ENCODE assay signal across 8 cellular contexts in the genomic region with DNA sequence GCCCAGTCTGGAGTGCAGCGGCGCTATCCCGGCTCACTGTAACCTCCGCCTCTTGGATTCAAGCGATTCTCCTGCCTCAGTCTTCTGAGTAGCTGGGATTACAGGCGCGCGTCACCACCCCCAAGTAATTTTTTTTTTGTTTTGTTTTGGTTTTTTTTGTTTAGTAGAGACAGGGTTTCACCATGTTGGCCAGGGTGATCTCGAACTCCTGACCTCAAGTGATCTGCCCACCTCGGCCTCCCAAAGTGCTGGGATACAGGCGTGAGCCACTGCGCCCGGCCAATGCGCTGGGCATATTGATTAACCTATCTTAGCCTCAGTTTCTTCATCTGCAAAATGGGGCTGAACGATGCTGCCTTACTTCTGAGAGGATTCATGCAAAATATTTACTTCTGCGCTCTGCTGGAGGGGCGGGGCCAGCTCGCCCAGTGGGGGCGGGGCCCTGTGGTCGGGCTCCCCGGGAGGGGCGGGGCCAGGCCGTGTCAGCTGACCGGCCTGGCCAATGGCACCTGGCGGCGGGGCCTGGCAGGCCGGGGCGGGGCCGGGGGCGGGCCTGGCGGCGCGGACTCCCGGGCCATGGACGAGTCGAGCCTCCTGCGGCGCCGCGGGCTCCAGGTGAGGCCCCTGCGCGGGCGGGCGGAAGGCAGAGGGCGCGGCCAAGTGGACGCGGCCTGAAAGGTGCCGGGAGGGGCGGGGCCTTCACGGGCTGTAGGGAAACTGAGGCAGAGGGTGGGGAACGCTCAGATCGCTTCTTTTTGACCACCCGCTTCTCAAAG. TPM values are rescaled to one million over a fixed set of nuclear protein-coding genes. Genes with fewer than 3 reads are reported as not detected.
DNase-seq lines count a peak whose midpoint lies in the region; ATAC-seq and TF ChIP-seq lines count a peak whose summit lies in the region.

A gene (plus strand): TSS at position 562 of the 776 bp plus-strand sequence. CDS start 15 bp downstream, at position 577.

- peak within 1 kb of the TSS; percentile 45 for H2AFZ ChIP-seq in HCT116 (ENCODE audit: low read depth, low read length, poor library complexity, severe bottlenecking)

- H3K9ac ChIP-seq in ES-I3 (ENCODE audit: low read depth, low read length) (peak within 1 kb of the TSS; percentile 68; the same call in 1 of the 2 replicates), HCT116 (ENCODE audit: low read length) (peak within 1 kb of the TSS; percentile 74)

- H3K4me1 Mint-ChIP-seq in immature natural killer cell: peaks cover 22 to 29% of the 10 kb centered on the region in 2 donors

- TF ChIP-seq POLR2A in HCT116 (IDR thresholded peaks at IDR 0.05; ENCODE audit: borderline replicate concordance, extremely low read depth, insufficient read depth, insufficient read length) (no peak), breast epithelium (IDR thresholded peaks at IDR 0.05) (no peak)

- H3K4me3 Mint-ChIP-seq in immature natural killer cell: peak within 1 kb of the TSS; percentile 78 to 88 (median 86)

- peaks cover 0 to 3% (median 0%) of the 10 kb centered on the region in 3 donors for H3K36me3 Mint-ChIP-seq in immature natural killer cell

- POLR2A ChIA-PET in HCT116 (lab: Charles Lee): no interaction called here

- CTCF ChIA-PET in HCT116 (lab: Charles Lee): interaction anchor here (1.2 kb wide), 2 partner anchors 13 to 16 kb away, joined by 3 to 6 read pairs; no protein-coding TSS in a partner anchor

- H3K27me3 ChIP-seq in HCT116 (ENCODE audit: insufficient read depth, low read length) (no peaks in the 10 kb centered on the region), breast epithelium (no peaks in the 10 kb centered on the region)

- no peaks in the 10 kb centered on the region for H3K36me3 ChIP-seq in ES-I3 (ENCODE audit: insufficient read depth, low read length)
- no peaks in the 10 kb centered on the region for H3K36me3 ChIP-seq in HCT116 (ENCODE audit: control insufficient read depth in 1 of 2, insufficient read depth in 2 of 2, low read length in 2 of 2)
- no peaks in the 10 kb centered on the region for H3K36me3 ChIP-seq in breast epithelium

- ATAC-seq in HCT116 (peak; percentile 98), GM21786 (IDR thresholded peaks at IDR 0.05; ENCODE audit: unreplicated experiment) (no peak)

- RAD21 ChIA-PET in HCT116 (lab: Charles Lee; ENCODE audit: low non-redundant PET in 1 of 2, low total read pairs in 2 of 2, uncharacterized antibody in 2 of 2, unreplicated experiment in 2 of 2): interaction anchor here in 1 of 2 experiments (0.7 kb wide), 1 partner anchor 73 kb away, joined by 3 read pairs; no protein-coding TSS in a partner anchor

- intact Hi-C loops in HCT116 (cut with micrococcal nuclease) (no loop called here), breast epithelium (cut with DNase I; ENCODE audit: low total_unique reads) (no loop called here)

- H3K79me2 ChIP-seq in HCT116 (ENCODE audit: insufficient read depth, low read length): no peaks in the 10 kb centered on the region

- peak within 1 kb of the TSS; percentile 43 to 81 (median 76) for H3K27ac Mint-ChIP-seq in immature natural killer cell

- no peak for TF ChIP-seq RAD21 in HCT116 (IDR thresholded peaks at IDR 0.05; ENCODE audit: low read depth)

- no peaks in the 10 kb centered on the region for H3K9me2 ChIP-seq in HCT116 (ENCODE audit: insufficient read depth)

- H3K4me1 ChIP-seq in ES-I3 (ENCODE audit: insufficient read depth, low read length): peaks cover 3% of the 10 kb centered on the region; the same call in 1 of the 2 replicates
- H3K4me1 ChIP-seq in HCT116 (ENCODE audit: control insufficient read depth in 1 of 2, insufficient read depth in 2 of 2, low read length in 2 of 2): peaks cover 14 to 27% of the 10 kb centered on the region in 2 experiments; a peak in 3 of 4 replicates
- H3K4me1 ChIP-seq in breast epithelium: peaks cover 0 to 11% of the 10 kb centered on the region in 2 donors

- H3K9me3 ChIP-seq in ES-I3 (ENCODE audit: control insufficient read depth, insufficient read depth, low read length): no peaks in the 10 kb centered on the region
- no peaks in the 10 kb centered on the region for H3K9me3 ChIP-seq in HCT116 (ENCODE audit: control insufficient read depth in 1 of 2, insufficient read depth in 1 of 2, low read depth in 1 of 2, low read length in 2 of 2)
- no peaks in the 10 kb centered on the region for H3K9me3 ChIP-seq in breast epithelium

- TF ChIP-seq CTCF in HCT116 (IDR thresholded peaks at IDR 0.05 in 2 of 3, conservative IDR thresholded peaks at IDR 0.05 in 1 of 3; ENCODE audit: borderline replicate concordance in 1 of 3, insufficient read depth in 1 of 3, low read depth in 2 of 3, low read length in 2 of 3) (no peak), WI38 (IDR thresholded peaks at IDR 0.05; ENCODE audit: low read depth, low read length) (no peak), breast epithelium (IDR thresholded peaks at IDR 0.05) (no peak)

- DNase-seq in HCT116 (ENCODE audit: low read depth, low spot score): peak; percentile 61
- peak; percentile 61 for DNase-seq in NCI-H1694 treated with DMSO at 0.1 percent for 48 hours (lab: John Stamatoyannopoulos, UW)
- peak; percentile 80 to 84 for DNase-seq in breast epithelium (ENCODE audit: low spot score in 2 of 2)
- peak; percentile 85 to 92 (median 89) for DNase-seq in immature natural killer cell
- DNase-seq in stimulated activated CD4-positive, alpha-beta T cell treated with anti-CD3 and anti-CD28 coated beads, Interleukin-12 subunit alpha, Interleukin-12 subunit beta, amount 100 ng/mL, for 24 hours (ENCODE audit: low read depth in 2 of 2): peak; percentile 71 to 86

- H3K9me3 Mint-ChIP-seq in immature natural killer cell: no peaks in the 10 kb centered on the region

- H4K20me1 ChIP-seq in HCT116 (ENCODE audit: insufficient read depth): no peaks in the 10 kb centered on the region

- BruUV-seq in HCT116 (replicated peaks; lab: Mats Ljungman, UMichigan): no TSS peak

- H3K4me2 ChIP-seq in HCT116 (ENCODE audit: low read length): peak within 1 kb of the TSS; percentile 85

- H3K27me3 Mint-ChIP-seq in immature natural killer cell (ENCODE audit: low read depth in 3 of 3): peaks cover 2 to 7% (median 4%) of the 10 kb centered on the region in 3 donors

- H3K4me3 ChIP-seq in HCT116 (replicated peaks in 1 of 2; ENCODE audit: low read depth in 1 of 2, low read length in 2 of 2) (peak within 1 kb of the TSS; percentile 77 to 81), WI38 (ENCODE audit: low read depth, low read length) (peak within 1 kb of the TSS; percentile 48), breast epithelium (peak within 1 kb of the TSS; percentile 23 to 62 (median 54))

- H3K27ac ChIP-seq in HCT116 (ENCODE audit: low read depth, low read length): no peak within 1 kb of the TSS; the same call in 1 of the 2 replicates
- no peak within 1 kb of the TSS for H3K27ac ChIP-seq in breast epithelium

TF ChIP-seq in HCT116, 20 proteins besides CTCF, POLR2A, EP300 and RAD21 (continues in another document):
- TF ChIP-seq SP1 (IDR thresholded peaks at IDR 0.05; ENCODE audit: low read depth) (0 out of 2 replicates have a peak, but pooled peaks have one; percentile 14), POLR2AphosphoS5 (IDR thresholded peaks at IDR 0.05; ENCODE audit: low read depth, low read length) (peak; percentile 74), SIN3A (IDR thresholded peaks at IDR 0.05; ENCODE audit: low read depth) (no peak), YY1 (IDR thresholded peaks at IDR 0.05; ENCODE audit: extremely low read depth, insufficient replicate concordance, low read depth, low read length) (no peak), JUND (IDR thresholded peaks at IDR 0.05) (no peak), EZH2 (IDR thresholded peaks at IDR 0.05) (no peak), FOSL1 (IDR thresholded peaks at IDR 0.05; ENCODE audit: low read depth) (no peak), ZFX (IDR thresholded peaks at IDR 0.05) (no peak), ZNF274 (IDR thresholded peaks at IDR 0.05; ENCODE audit: low read depth, low read length) (no peak), CEBPB (IDR thresholded peaks at IDR 0.05; ENCODE audit: low read depth) (no peak), TCF7L2 (IDR thresholded peaks at IDR 0.05; ENCODE audit: borderline replicate concordance, extremely low read depth, insufficient read depth, insufficient read length) (no peak), EGR1 (IDR thresholded peaks at IDR 0.05; ENCODE audit: low read depth) (peak; percentile 64), ELF1 (IDR thresholded peaks at IDR 0.05; ENCODE audit: borderline replicate concordance, low read depth) (no peak), CBX3 (IDR thresholded peaks at IDR 0.05; ENCODE audit: low read depth) (no peak), SRF (IDR thresholded peaks at IDR 0.05; ENCODE audit: low read depth) (no peak), EZH2phosphoT487 (IDR thresholded peaks at IDR 0.05; ENCODE audit: borderline replicate concordance) (no peak)
- TF ChIP-seq, protein P1, sequence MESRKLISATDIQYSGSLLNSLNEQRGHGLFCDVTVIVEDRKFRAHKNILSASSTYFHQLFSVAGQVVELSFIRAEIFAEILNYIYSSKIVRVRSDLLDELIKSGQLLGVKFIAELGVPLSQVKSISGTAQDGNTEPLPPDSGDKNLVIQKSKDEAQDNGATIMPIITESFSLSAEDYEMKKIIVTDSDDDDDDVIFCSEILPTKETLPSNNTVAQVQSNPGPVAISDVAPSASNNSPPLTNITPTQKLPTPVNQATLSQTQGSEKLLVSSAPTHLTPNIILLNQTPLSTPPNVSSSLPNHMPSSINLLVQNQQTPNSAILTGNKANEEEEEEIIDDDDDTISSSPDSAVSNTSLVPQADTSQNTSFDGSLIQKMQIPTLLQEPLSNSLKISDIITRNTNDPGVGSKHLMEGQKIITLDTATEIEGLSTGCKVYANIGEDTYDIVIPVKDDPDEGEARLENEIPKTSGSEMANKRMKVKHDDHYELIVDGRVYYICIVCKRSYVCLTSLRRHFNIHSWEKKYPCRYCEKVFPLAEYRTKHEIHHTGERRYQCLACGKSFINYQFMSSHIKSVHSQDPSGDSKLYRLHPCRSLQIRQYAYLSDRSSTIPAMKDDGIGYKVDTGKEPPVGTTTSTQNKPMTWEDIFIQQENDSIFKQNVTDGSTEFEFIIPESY (IDR thresholded peaks at IDR 0.05; ENCODE audit: extremely low read depth, insufficient replicate concordance, low read length): no peak
- TF ChIP-seq, protein P2, sequence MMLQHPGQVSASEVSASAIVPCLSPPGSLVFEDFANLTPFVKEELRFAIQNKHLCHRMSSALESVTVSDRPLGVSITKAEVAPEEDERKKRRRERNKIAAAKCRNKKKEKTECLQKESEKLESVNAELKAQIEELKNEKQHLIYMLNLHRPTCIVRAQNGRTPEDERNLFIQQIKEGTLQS (IDR thresholded peaks at IDR 0.05): no peak; the same call in 1 of the 2 replicates
- TF ChIP-seq, protein P3, sequence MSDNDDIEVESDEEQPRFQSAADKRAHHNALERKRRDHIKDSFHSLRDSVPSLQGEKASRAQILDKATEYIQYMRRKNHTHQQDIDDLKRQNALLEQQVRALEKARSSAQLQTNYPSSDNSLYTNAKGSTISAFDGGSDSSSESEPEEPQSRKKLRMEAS (IDR thresholded peaks at IDR 0.05): no peak

RNA-seq across cellular contexts. Expression of the gene that starts here (rescaled TPM):
- 14.2 TPM for total RNA-seq in HCT116 (2021; ENCODE audit: unreplicated experiment)
- polyA plus RNA-seq in HCT116 (2012): 7.0 and 7.2 TPM in 2 replicates
- 1 to 10 TPM; 5.6 to 8.5 (median 6.2) TPM for total RNA-seq in breast epithelium
- polyA plus RNA-seq in immature natural killer cell: 10 to 100 TPM in 2 of 3 donors, 1 to 10 TPM in 1; 7.3 to 39.1 (median 12.6) TPM
